18 cellular contexts compared by ENCODE assay signal in the genomic region with DNA sequence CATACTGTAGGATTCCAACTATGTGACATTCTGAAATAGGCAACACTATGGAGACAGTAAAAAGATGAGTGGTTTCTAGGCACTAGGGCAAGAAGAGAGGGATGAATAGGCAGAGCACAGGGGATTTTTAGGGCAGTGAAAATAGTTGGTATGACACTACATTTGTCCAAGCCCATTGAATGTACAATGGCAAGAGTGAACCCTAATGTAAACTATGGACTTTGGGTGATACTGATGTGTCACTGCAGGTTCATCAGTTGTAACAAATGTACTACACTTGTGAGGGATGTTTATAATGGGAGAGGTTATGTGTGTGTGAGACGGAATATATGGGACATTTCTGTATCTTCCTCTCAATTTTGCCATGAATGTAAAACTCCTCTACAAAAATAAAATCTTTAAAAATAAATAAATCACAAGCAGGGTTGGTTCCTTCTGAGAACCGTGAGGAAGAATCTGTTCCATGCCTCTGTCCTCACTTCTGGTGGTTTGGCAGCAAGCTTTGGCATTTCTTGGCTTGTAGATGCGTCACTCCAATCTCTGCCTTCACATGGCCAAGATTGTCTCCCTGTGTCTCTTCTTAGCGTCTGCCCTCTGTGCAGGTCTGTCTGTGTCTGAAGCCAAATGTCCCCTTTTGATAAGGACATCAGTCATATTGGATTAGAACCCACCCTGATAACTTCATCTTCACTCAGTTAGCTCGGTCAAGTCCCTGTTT.
DNase-seq lines count a peak whose midpoint lies in the region; TF ChIP-seq lines count a peak whose summit lies in the region.
"Had no signal": no experiment of that assay in that cellular context is flagged by ENCODE, and none has a peak within 500 bp of the region (broad histone marks: within the 10 kb centered on the region; RNA-seq: fewer than 3 reads in every experiment).

No MANE protein-coding gene starts in this region.

- H3K9me3 ChIP-seq in right atrium auricular region (no peaks in the 10 kb centered on the region), smooth muscle cell (replicated peaks; ENCODE audit: low read depth) (no peaks in the 10 kb centered on the region), BE2C (no peaks in the 10 kb centered on the region)
- H3K9me3 ChIP-seq: mucosa of descending colon, SJSA1, testis had no signal

- no peak overlapping the region for H3K9ac ChIP-seq in smooth muscle cell (ENCODE audit: low read depth)

- H3K27me3 ChIP-seq in right atrium auricular region: no peaks in the 10 kb centered on the region
- no peaks in the 10 kb centered on the region for H3K27me3 ChIP-seq in smooth muscle cell (ENCODE audit: low read depth)
- H3K27me3 ChIP-seq in BE2C: no peaks in the 10 kb centered on the region
- H3K27me3 ChIP-seq: SJSA1, testis had no signal

- H3K79me2 ChIP-seq in smooth muscle cell (ENCODE audit: low read depth): peaks cover 94% of the 10 kb centered on the region

- WGBS in smooth muscle cell (ENCODE audit: low lambda C conversion rate): 76% methylated on average over 5 of the region's 5 CpGs

- DNase-seq in EH (ENCODE audit: low read depth) (peak; percentile 64), astrocyte of the hippocampus (ENCODE audit: low read depth, low spot score) (peak; percentile 58), right atrium auricular region (ENCODE audit: low spot score) (no peak), smooth muscle cell (lab: John Stamatoyannopoulos, UW; ENCODE audit: unreplicated experiment) (no peak), GM20000 (ENCODE audit: low spot score) (no peak), BE2C (no peak), posterior cingulate gyrus (no peak)
- no peak for DNase-seq in activated effector memory CD4-positive, alpha-beta T cell treated with anti-CD3 and anti-CD28 coated beads, Interleukin-2, amount 50 U/mL, for 16 hours
- DNase-seq: activated CD4-positive, alpha-beta T cell treated with anti-CD3 and anti-CD28 coated beads, Interleukin-2, amount 50 U/mL, for 1 hour; activated naive CD8-positive, alpha-beta T cell treated with anti-CD3 and anti-CD28 coated beads for 36 hours; CD4-positive, alpha-beta memory T cell; KG1; mucosa of descending colon; NCI-H187 treated with DMSO at 0.1 percent for 48 hours; NCI-H345; T-helper 2 cell; testis had no signal

- H4K20me1 ChIP-seq in smooth muscle cell (ENCODE audit: low read depth): peaks cover 95% of the 10 kb centered on the region

- H3K4me1 ChIP-seq in right atrium auricular region (peaks cover 2 to 93% of the 10 kb centered on the region in 2 donors), smooth muscle cell (ENCODE audit: low read depth) (peaks cover 50% of the 10 kb centered on the region), BE2C (no peaks in the 10 kb centered on the region; the same call in 1 of the 2 replicates)

- no peak overlapping the region for H2AFZ ChIP-seq in smooth muscle cell (ENCODE audit: low read depth)

- H3K27ac ChIP-seq in right atrium auricular region (peak overlapping the region; percentile 69 to 76), smooth muscle cell (ENCODE audit: low read depth) (peak overlapping the region; percentile 96)
- H3K27ac ChIP-seq: SJSA1 had no signal

- H3K4me2 ChIP-seq in smooth muscle cell: peak overlapping the region; percentile 28

- peaks cover 60% of the 10 kb centered on the region for H3F3A ChIP-seq in smooth muscle cell (ENCODE audit: low read depth)

- intact Hi-C loops in posterior cingulate gyrus (cut with DNase I): no loop called here

- H3K36me3 ChIP-seq in right atrium auricular region (peaks cover 29% of the 10 kb centered on the region), smooth muscle cell (ENCODE audit: low read depth) (no peaks in the 10 kb centered on the region), BE2C (peaks cover 2% of the 10 kb centered on the region)

- H3K4me3 ChIP-seq in right atrium auricular region: no peak overlapping the region
- H3K4me3 ChIP-seq in smooth muscle cell: no peak overlapping the region
- H3K4me3 ChIP-seq in BE2C (ENCODE audit: low read depth, low read length): no peak overlapping the region
- H3K4me3 ChIP-seq: mucosa of descending colon, SJSA1, testis had no signal

- no peak for TF ChIP-seq CTCF in right atrium auricular region (IDR thresholded peaks at IDR 0.05)
- no peak for TF ChIP-seq CTCF in smooth muscle cell (IDR thresholded peaks at IDR 0.05; ENCODE audit: borderline replicate concordance, insufficient read depth, poor library complexity, severe bottlenecking)
- no peak for TF ChIP-seq CTCF in GM20000 (IDR thresholded peaks at IDR 0.05; ENCODE audit: extremely low read depth, missing control alignments)
- TF ChIP-seq CTCF in BE2C (IDR thresholded peaks at IDR 0.05; ENCODE audit: low read depth, low read length): no peak

Comparison
In these comparisons a context has a peak if more than half of its experiments do, and no peak if none do; other contexts are left out.
1. DNase-seq: peak in EH (single experiment) and astrocyte of the hippocampus (single experiment); none in right atrium auricular region (single experiment), smooth muscle cell (single experiment), GM20000 (single experiment), BE2C (single experiment), activated effector memory CD4-positive, alpha-beta T cell treated with anti-CD3 and anti-CD28 coated beads, Interleukin-2, amount 50 U/mL, for 16 hours (single experiment) and posterior cingulate gyrus (0 of 10).